ENCODE assay signal across 26 cellular contexts in genomic region chr6:75377386-75377785, GRCh38.
DNase-seq lines count a peak whose midpoint lies in the region; ATAC-seq and TF ChIP-seq lines count a peak whose summit lies in the region.
"Had no signal": no experiment of that assay in that cellular context is flagged by ENCODE, and none has a peak within 500 bp of the region (broad histone marks: within the 10 kb centered on the region; RNA-seq: fewer than 3 reads in every experiment).

No MANE protein-coding gene starts in this region.

- TF ChIP-seq POLR2A in stomach (IDR thresholded peaks at IDR 0.05): no peak

- H3K18ac ChIP-seq in trophoblast cell (ENCODE audit: low read length): no peak overlapping the region

- H2BK5ac ChIP-seq in trophoblast cell (ENCODE audit: low read depth, low read length, poor library complexity): no peak overlapping the region

- H3K14ac ChIP-seq in trophoblast cell (ENCODE audit: low read length): no peak overlapping the region

- peak overlapping the region; percentile 52 for H3K4ac ChIP-seq in trophoblast cell (ENCODE audit: low read depth, low read length)

- H3K4me2 ChIP-seq in trophoblast cell (ENCODE audit: low read length): no peak overlapping the region

- H3K9me3 ChIP-seq in trophoblast cell (ENCODE audit: insufficient read depth, low read depth, low read length) (no peaks in the 10 kb centered on the region), stomach (no peaks in the 10 kb centered on the region)
- H3K9me3 ChIP-seq: thoracic aorta had no signal

- H3K23ac ChIP-seq in trophoblast cell (ENCODE audit: low read length): no peak overlapping the region

- no peak overlapping the region for H2AFZ ChIP-seq in trophoblast cell (ENCODE audit: insufficient read depth, low read length, poor library complexity)

- H3K9me3 Mint-ChIP-seq in stimulated activated naive B cell treated with anti-CD40 and anti-IgM and Interleukin-4, amounts not matched to agents 10 μg/mL and 1 μg/mL and 100 μg/mL, for 72 hours: peaks cover under 1 to 2% of the 10 kb centered on the region in 2 donors
- H3K9me3 Mint-ChIP-seq: activated CD4-positive, alpha-beta T cell treated with anti-CD3 and anti-CD28 coated beads, Interleukin-2, amount 10 ng/mL, durations not matched to agents 7 days and 5 days; activated naive CD8-positive, alpha-beta T cell treated with anti-CD3 and anti-CD28 coated beads, Interleukin-2, amount 10 ng/mL, durations not matched to agents 7 days and 5 days; activated T-cell treated with anti-CD3 and anti-CD28 coated beads, Interleukin-2, amount 50 U/mL, for 24 hours; CD4-positive, alpha-beta T cell; stimulated activated naive CD8-positive, alpha-beta T cell treated with anti-CD3 and anti-CD28 coated beads, Interleukin-15, Interleukin-2, amounts not matched to agents 100 ng/mL and 50 ng/mL, for 24 hours had no signal

- peaks cover 3% of the 10 kb centered on the region for H3K79me1 ChIP-seq in trophoblast cell (ENCODE audit: low read length)

- H3K36me3 ChIP-seq in trophoblast cell (ENCODE audit: control insufficient read depth in 1 of 2, insufficient read depth in 2 of 2, low read length in 2 of 2) (no peaks in the 10 kb centered on the region), stomach (no peaks in the 10 kb centered on the region)
- H3K36me3 ChIP-seq: thoracic aorta had no signal

- H4K12ac ChIP-seq in trophoblast cell (ENCODE audit: low read depth, low read length): no peak overlapping the region

- H3K27ac ChIP-seq in trophoblast cell (ENCODE audit: low read depth, low read length): no peak overlapping the region
- no peak overlapping the region for H3K27ac ChIP-seq in stomach
- H3K27ac ChIP-seq: epithelial cell of prostate, thoracic aorta had no signal

- no peak overlapping the region for H3K4me3 ChIP-seq in trophoblast cell (ENCODE audit: low read depth, low read length)
- H3K4me3 ChIP-seq in stomach: no peak overlapping the region
- H3K4me3 ChIP-seq: thoracic aorta had no signal

- no peaks in the 10 kb centered on the region for H3K36me3 Mint-ChIP-seq in stimulated activated naive B cell treated with anti-CD40 and anti-IgM and Interleukin-4, amounts not matched to agents 10 μg/mL and 1 μg/mL and 100 μg/mL, for 72 hours
- H3K36me3 Mint-ChIP-seq: activated naive CD8-positive, alpha-beta T cell treated with anti-CD3 and anti-CD28 coated beads, Interleukin-2, amount 10 ng/mL, durations not matched to agents 7 days and 5 days had no signal

- TF ChIP-seq CTCF in stomach (IDR thresholded peaks at IDR 0.05): no peak

- no peaks in the 10 kb centered on the region for H3K79me2 ChIP-seq in trophoblast cell (ENCODE audit: control insufficient read depth, insufficient read depth, low read length, poor library complexity)

- H3K27ac Mint-ChIP-seq in stimulated activated naive B cell treated with anti-CD40 and anti-IgM and Interleukin-4, amounts not matched to agents 10 μg/mL and 1 μg/mL and 100 μg/mL, for 72 hours: no peak overlapping the region
- H3K27ac Mint-ChIP-seq: activated B cell treated with CpG ODN at 0.5 μM for 24 hours; activated CD4-positive, alpha-beta T cell treated with anti-CD3 and anti-CD28 coated beads, Interleukin-2, amount 10 ng/mL, durations not matched to agents 7 days and 5 days; activated naive CD8-positive, alpha-beta T cell treated with anti-CD3 and anti-CD28 coated beads, Interleukin-2, amount 10 ng/mL, durations not matched to agents 7 days and 5 days; activated T-cell treated with anti-CD3 and anti-CD28 coated beads, Interleukin-2, amount 50 U/mL, for 24 hours; CD4-positive, alpha-beta T cell; stimulated activated naive CD8-positive, alpha-beta T cell treated with anti-CD3 and anti-CD28 coated beads, Interleukin-15, Interleukin-2, amounts not matched to agents 100 ng/mL and 50 ng/mL, for 24 hours had no signal

- H3K4me1 Mint-ChIP-seq in stimulated activated naive B cell treated with anti-CD40 and anti-IgM and Interleukin-4, amounts not matched to agents 10 μg/mL and 1 μg/mL and 100 μg/mL, for 72 hours: no peaks in the 10 kb centered on the region
- H3K4me1 Mint-ChIP-seq: activated B cell treated with CpG ODN at 0.5 μM for 24 hours; activated CD4-positive, alpha-beta T cell treated with anti-CD3 and anti-CD28 coated beads, Interleukin-2, amount 10 ng/mL, durations not matched to agents 7 days and 5 days; activated naive CD8-positive, alpha-beta T cell treated with anti-CD3 and anti-CD28 coated beads, Interleukin-2, amount 10 ng/mL, durations not matched to agents 7 days and 5 days had no signal

- intact Hi-C loops in stomach (cut with DNase I; ENCODE audit: low total_unique reads): no loop called here

- H4K91ac ChIP-seq in trophoblast cell (ENCODE audit: low read depth, low read length): peak overlapping the region; percentile 25

- peak overlapping the region; percentile 37 for H2BK12ac ChIP-seq in trophoblast cell (ENCODE audit: low read length)

- no peak overlapping the region for H3K9ac ChIP-seq in trophoblast cell (ENCODE audit: low read length)

- H3K27me3 ChIP-seq in trophoblast cell (ENCODE audit: insufficient read depth, low read length) (no peaks in the 10 kb centered on the region), stomach (no peaks in the 10 kb centered on the region)

- H3K4me1 ChIP-seq in trophoblast cell (ENCODE audit: control insufficient read depth in 1 of 2, insufficient read depth in 2 of 2, low read length in 2 of 2): peaks cover 5 to 15% of the 10 kb centered on the region in 2 experiments
- peaks cover 0 to 5% (median 0%) of the 10 kb centered on the region in 4 donors for H3K4me1 ChIP-seq in stomach

- DNase-seq in NCI-H510A treated with DMSO at 0.1 percent for 48 hours (lab: John Stamatoyannopoulos, UW): peak; percentile 36
- no peak for DNase-seq in NCI-H510A (lab: John Stamatoyannopoulos, UW)
- DNase-seq in NCI-H1105 treated with DMSO at 0.1 percent for 48 hours (lab: John Stamatoyannopoulos, UW): peak; percentile 49
- peak; percentile 62 for DNase-seq in NCI-H69 (lab: John Stamatoyannopoulos, UW)
- DNase-seq in trophoblast cell: no peak
- no peak for DNase-seq in ecto neural progenitor cell (ENCODE audit: low spot score)
- no peak for DNase-seq in stomach
- no peak for DNase-seq in stimulated activated naive B cell treated with anti-CD40 and anti-IgM and Interleukin-4, amounts not matched to agents 10 μg/mL and 1 μg/mL and 100 μg/mL, for 72 hours
- DNase-seq: activated B cell treated with CpG ODN at 0.5 μM for 24 hours; activated CD4-positive, alpha-beta T cell treated with anti-CD3 and anti-CD28 coated beads, Interleukin-2, amount 10 ng/mL, durations not matched to agents 7 days and 5 days; activated effector memory CD4-positive, alpha-beta T cell treated with anti-CD3 and anti-CD28 coated beads, Interleukin-2, amount 50 U/mL, for 16 hours; activated naive CD8-positive, alpha-beta T cell treated with anti-CD3 and anti-CD28 coated beads, Interleukin-2, amount 10 ng/mL, durations not matched to agents 7 days and 5 days; activated T-cell treated with anti-CD3 and anti-CD28 coated beads, Interleukin-2, amount 50 U/mL, for 24 hours; aorta; CD4-positive, alpha-beta T cell; effector memory CD4-positive, alpha-beta T cell; EL; Karpas-422; NCI-H446 treated with DMSO at 0.1 percent for 48 hours; right cardiac atrium; stimulated activated CD4-positive, alpha-beta T cell treated with anti-CD3 and anti-CD28 coated beads, Interleukin-1b, Interleukin-23, amount 100 ng/mL, for 48 hours; T-helper 1 cell had no signal

- H4K8ac ChIP-seq in trophoblast cell (ENCODE audit: low read depth, low read length): no peak overlapping the region

- TF ChIP-seq EP300 in stomach (IDR thresholded peaks at IDR 0.05): no peak

- H3K27me3 Mint-ChIP-seq in stimulated activated naive B cell treated with anti-CD40 and anti-IgM and Interleukin-4, amounts not matched to agents 10 μg/mL and 1 μg/mL and 100 μg/mL, for 72 hours: peaks cover 0 to 5% of the 10 kb centered on the region in 2 donors
- H3K27me3 Mint-ChIP-seq: CD4-positive, alpha-beta T cell had no signal

- no peak overlapping the region for H3K4me3 Mint-ChIP-seq in stimulated activated naive B cell treated with anti-CD40 and anti-IgM and Interleukin-4, amounts not matched to agents 10 μg/mL and 1 μg/mL and 100 μg/mL, for 72 hours
- H3K4me3 Mint-ChIP-seq: activated B cell treated with CpG ODN at 0.5 μM for 24 hours; activated CD4-positive, alpha-beta T cell treated with anti-CD3 and anti-CD28 coated beads, Interleukin-2, amount 10 ng/mL, durations not matched to agents 7 days and 5 days; activated naive CD8-positive, alpha-beta T cell treated with anti-CD3 and anti-CD28 coated beads, Interleukin-2, amount 10 ng/mL, durations not matched to agents 7 days and 5 days; activated T-cell treated with anti-CD3 and anti-CD28 coated beads, Interleukin-2, amount 50 U/mL, for 24 hours; CD4-positive, alpha-beta T cell; stimulated activated naive CD8-positive, alpha-beta T cell treated with anti-CD3 and anti-CD28 coated beads, Interleukin-15, Interleukin-2, amounts not matched to agents 100 ng/mL and 50 ng/mL, for 24 hours had no signal

- ATAC-seq in stimulated activated naive B cell treated with anti-CD40 and anti-IgM and Interleukin-4, amounts not matched to agents 10 μg/mL and 1 μg/mL and 100 μg/mL, for 72 hours (replicated peaks): no peak
- ATAC-seq: HepG2 had no signal

- no peak overlapping the region for H2AK5ac ChIP-seq in trophoblast cell (ENCODE audit: low read length)

- WGBS in trophoblast cell (ENCODE audit: extremely low coverage, insufficient coverage, insufficient read length): no CpG with 5 or more reads among the region's 3 CpGs
- WGBS in stomach, 5 donors: 84 to 95% (median 89%) methylated on average over 3 of the region's 3 CpGs

- no peak overlapping the region for H2BK120ac ChIP-seq in trophoblast cell (ENCODE audit: insufficient read depth, low read length, poor library complexity)

Comparison
In these comparisons a context has a peak if more than half of its experiments do, and no peak if none do; other contexts are left out.
1. DNase-seq: peak in NCI-H510A treated with DMSO at 0.1 percent for 48 hours (single experiment), NCI-H1105 treated with DMSO at 0.1 percent for 48 hours (single experiment) and NCI-H69 (single experiment); none in NCI-H510A (single experiment), trophoblast cell (0 of 2), ecto neural progenitor cell (single experiment), stomach (single experiment) and stimulated activated naive B cell treated with anti-CD40 and anti-IgM and Interleukin-4, amounts not matched to agents 10 μg/mL and 1 μg/mL and 100 μg/mL, for 72 hours (single experiment).